ENCODE assay signal across 14 cellular contexts in the genomic region with DNA sequence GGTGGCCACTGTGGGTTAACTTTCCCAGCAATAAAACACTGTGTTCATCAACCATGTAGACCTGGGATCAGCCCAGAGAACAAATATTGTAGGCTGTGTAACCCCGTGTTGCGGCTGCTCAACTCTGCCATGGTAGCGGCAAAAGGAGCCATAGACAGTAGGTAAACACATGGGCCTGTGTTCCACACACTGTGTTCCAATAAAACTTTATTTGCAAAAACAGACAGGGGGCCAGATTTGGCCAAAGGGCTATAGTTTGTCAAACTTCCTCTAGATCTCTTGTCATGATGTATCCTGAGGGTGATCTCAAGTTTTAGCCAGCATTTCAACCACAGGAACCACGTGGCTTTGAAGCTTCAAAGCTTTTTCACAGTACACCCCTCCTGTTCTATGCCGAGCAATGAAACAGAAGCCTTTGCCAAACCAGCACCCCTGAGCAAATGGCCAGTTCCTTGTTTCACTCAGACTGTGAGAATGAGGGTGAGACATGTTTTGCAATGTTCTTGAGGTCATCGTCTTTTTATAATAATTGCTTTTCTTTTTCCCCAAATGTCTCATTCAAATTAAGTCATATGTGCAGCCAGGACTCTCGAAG.
"Had no signal": no experiment of that assay in that cellular context is flagged by ENCODE, and none has a peak within 500 bp of the region (broad histone marks: within the 10 kb centered on the region; RNA-seq: fewer than 3 reads in every experiment).

No MANE protein-coding gene starts in this region.

- H3K9me3 ChIP-seq: heart right ventricle, tibial artery, vagina had no signal

- H3K27ac ChIP-seq: heart right ventricle, tibial artery, vagina had no signal

- H3K4me1 Mint-ChIP-seq: natural killer cell; stimulated activated effector memory CD8-positive, alpha-beta T cell treated with anti-CD3 and anti-CD28 coated beads, Interleukin-12 subunit alpha, Interleukin-12 subunit beta, amount 100 ng/mL, for 72 hours had no signal

- H3K36me3 Mint-ChIP-seq: activated naive CD4-positive, alpha-beta T cell treated with anti-CD3 and anti-CD28 coated beads, Interleukin-2, amount 50 U/mL, for 72 hours; natural killer cell; stimulated activated effector memory CD8-positive, alpha-beta T cell treated with anti-CD3 and anti-CD28 coated beads, Interleukin-12 subunit alpha, Interleukin-12 subunit beta, amount 100 ng/mL, for 72 hours had no signal

- H3K27me3 ChIP-seq: tibial artery, vagina had no signal

- H3K4me3 Mint-ChIP-seq: natural killer cell; stimulated activated effector memory CD8-positive, alpha-beta T cell treated with anti-CD3 and anti-CD28 coated beads, Interleukin-12 subunit alpha, Interleukin-12 subunit beta, amount 100 ng/mL, for 72 hours had no signal

- H3K4me1 ChIP-seq: heart right ventricle, vagina had no signal

- H3K9me3 Mint-ChIP-seq: activated naive CD4-positive, alpha-beta T cell treated with anti-CD3 and anti-CD28 coated beads, Interleukin-2, amount 50 U/mL, for 72 hours; natural killer cell; stimulated activated effector memory CD8-positive, alpha-beta T cell treated with anti-CD3 and anti-CD28 coated beads, Interleukin-12 subunit alpha, Interleukin-12 subunit beta, amount 100 ng/mL, for 72 hours had no signal

- H3K4me3 ChIP-seq: heart right ventricle, tibial artery, vagina had no signal

- H3K27ac Mint-ChIP-seq: activated naive CD4-positive, alpha-beta T cell treated with anti-CD3 and anti-CD28 coated beads, Interleukin-2, amount 50 U/mL, for 72 hours; natural killer cell; progenitor cell of endocrine pancreas; stimulated activated effector memory CD8-positive, alpha-beta T cell treated with anti-CD3 and anti-CD28 coated beads, Interleukin-12 subunit alpha, Interleukin-12 subunit beta, amount 100 ng/mL, for 72 hours had no signal

- ATAC-seq: activated naive CD4-positive, alpha-beta T cell treated with anti-CD3 and anti-CD28 coated beads, Interleukin-2, amount 50 U/mL, for 72 hours; heart right ventricle; natural killer cell; right cardiac atrium; stimulated activated effector memory CD8-positive, alpha-beta T cell treated with anti-CD3 and anti-CD28 coated beads, Interleukin-12 subunit alpha, Interleukin-12 subunit beta, amount 100 ng/mL, for 72 hours had no signal

- H3K36me3 ChIP-seq: vagina had no signal

- DNase-seq: activated CD4-positive, alpha-beta T cell treated with anti-CD3 and anti-CD28 coated beads, Interleukin-2, amount 50 U/mL, for 4 hours; activated effector memory CD4-positive, alpha-beta T cell treated with Interleukin-2 at 50 U/mL for 16 hours; activated T-cell treated with anti-CD3 and anti-CD28 coated beads, Interleukin-2, amount 50 U/mL, for 1 hour; amygdala; effector CD4-positive, alpha-beta T cell; heart right ventricle; natural killer cell; nucleus accumbens; tibial artery had no signal
